In the genomic region with DNA sequence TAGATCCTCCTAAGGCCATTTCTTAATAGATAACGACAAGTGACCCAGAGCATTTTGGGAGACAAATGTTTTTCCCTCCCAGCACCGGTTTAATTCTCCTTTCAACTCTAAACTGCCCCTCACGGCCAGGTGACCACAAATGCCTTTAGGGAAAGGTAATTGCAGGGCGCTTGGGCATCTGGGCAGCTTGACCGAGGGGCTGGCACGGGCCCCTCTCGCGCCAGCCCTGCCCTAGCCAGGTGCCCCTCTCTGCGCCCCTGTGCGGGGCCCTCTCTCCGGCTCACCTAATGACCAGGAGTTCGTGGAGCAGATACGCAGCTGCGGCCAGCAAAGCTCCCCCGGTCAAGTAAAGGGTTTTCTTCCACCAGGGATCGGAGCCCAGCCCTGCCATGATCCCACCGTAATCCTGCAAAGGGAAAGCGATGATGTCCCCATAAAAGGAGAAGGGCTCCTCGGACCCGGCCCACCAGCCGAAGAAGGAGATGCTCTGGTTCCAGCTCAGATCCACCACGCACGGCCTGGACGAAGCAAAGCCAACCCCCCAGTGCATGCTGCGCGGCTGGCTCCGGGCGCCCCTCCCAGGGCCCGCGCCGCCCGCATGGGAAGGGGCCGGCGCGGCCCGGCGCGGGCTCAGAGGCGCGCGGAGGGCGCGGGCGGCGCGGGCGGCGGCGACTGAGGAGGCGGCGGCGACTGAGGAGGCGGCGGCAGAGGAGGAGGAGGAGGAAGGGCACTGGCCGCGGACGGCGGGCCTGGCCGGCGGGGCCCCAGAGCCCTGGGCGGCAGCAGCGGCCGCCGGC, we compare ENCODE assay signal across 8 cellular contexts. TPM values are rescaled to one million over a fixed set of nuclear protein-coding genes. Genes with fewer than 3 reads are reported as not detected.
DNase-seq lines count a peak whose midpoint lies in the region; ATAC-seq, FAIRE-seq and TF ChIP-seq lines count a peak whose summit lies in the region.

No MANE protein-coding gene starts in this region.

- no peak overlapping the region for H3K27ac Mint-ChIP-seq in HFFc6

- no peak for FAIRE-seq in GM12892 (lab: Jason Lieb, UNC)

- peak; percentile 50 for ATAC-seq in foreskin keratinocyte

- H3K4me3 ChIP-seq in SK-N-MC: peak overlapping the region; percentile 87
- peak overlapping the region; percentile 61 for H3K4me3 ChIP-seq in rectal smooth muscle tissue (ENCODE audit: low read length)

- TF ChIP-seq POLR2A in GM12892 (IDR thresholded peaks at IDR 0.05; ENCODE audit: low read depth, low read length): no peak

- no peaks in the 10 kb centered on the region for H3K9me3 ChIP-seq in SK-N-MC (ENCODE audit: low read depth, low read length)

- H3K4me3 Mint-ChIP-seq in HFFc6: peak overlapping the region; percentile 83

- peaks cover 4% of the 10 kb centered on the region; the same call in 1 of the 2 replicates for H3K27me3 Mint-ChIP-seq in HFFc6 (ENCODE audit: insufficient read depth)

- H3K36me3 ChIP-seq in SK-N-MC (ENCODE audit: insufficient read depth, low read length) (no peaks in the 10 kb centered on the region), rectal smooth muscle tissue (ENCODE audit: control insufficient read depth, insufficient read depth, low read length) (no peaks in the 10 kb centered on the region)

- H3K36me3 Mint-ChIP-seq in HFFc6 (ENCODE audit: low read depth): no peaks in the 10 kb centered on the region

- H3K27me3 ChIP-seq in foreskin keratinocyte: peaks cover 7% of the 10 kb centered on the region
- no peaks in the 10 kb centered on the region for H3K27me3 ChIP-seq in rectal smooth muscle tissue (ENCODE audit: control insufficient read depth, insufficient read depth, low read length)

- DNase-seq in GM13976 (ENCODE audit: low spot score): peak; percentile 33
- no peak for DNase-seq in HFFc6
- DNase-seq in SK-N-MC (ENCODE audit: low read depth, low spot score): no peak
- DNase-seq in foreskin keratinocyte: no peak
- no peak for DNase-seq in SKM-1 (lab: John Stamatoyannopoulos, UW; ENCODE audit: unreplicated experiment)
- no peak for DNase-seq in NCI-H226
- no peak for DNase-seq in GM12892 (ENCODE audit: insufficient read length)

- in situ Hi-C loops in GM13976 (cut with MboI; ENCODE audit: low sequenced_read_pairs, unreplicated experiment): loop anchor here (25.0 kb wide), 1 partner anchor 388 kb away; no protein-coding TSS in a partner anchor

- H3K4me1 Mint-ChIP-seq in HFFc6 (ENCODE audit: low read depth): peaks cover 15% of the 10 kb centered on the region

- no peak for TF ChIP-seq CTCF in GM13976 (IDR thresholded peaks at IDR 0.05; ENCODE audit: borderline replicate concordance, control extremely low read depth, extremely low read depth, insufficient read depth, missing control alignments)
- TF ChIP-seq CTCF in HFFc6 (IDR thresholded peaks at IDR 0.05): no peak
- no peak for TF ChIP-seq CTCF in foreskin keratinocyte (conservative IDR thresholded peaks at IDR 0.05)

- peaks cover 7% of the 10 kb centered on the region for H3K4me1 ChIP-seq in foreskin keratinocyte
- no peaks in the 10 kb centered on the region for H3K4me1 ChIP-seq in rectal smooth muscle tissue (ENCODE audit: control insufficient read depth, insufficient read depth, low read length)

- H3K9ac ChIP-seq in SK-N-MC (ENCODE audit: insufficient read length) (peak overlapping the region; percentile 77), rectal smooth muscle tissue (ENCODE audit: low read length) (peak overlapping the region; percentile 27)

- H3K9me3 Mint-ChIP-seq in HFFc6: no peaks in the 10 kb centered on the region

- no peak overlapping the region for H3K27ac ChIP-seq in SK-N-MC
- no peak overlapping the region for H3K27ac ChIP-seq in foreskin keratinocyte
- H3K27ac ChIP-seq in rectal smooth muscle tissue (ENCODE audit: low read depth, low read length): peak overlapping the region; percentile 88

RNA-seq across cellular contexts. Expression of a gene that starts 0.5 kb away (rescaled TPM):
- total RNA-seq in HFFc6 (2021; fragmentation: NEBNext Ultra II Directional; extraction: Animal tissue kit (Norgen Biotek cat#: 25700)): 1 to 10 TPM; 1.6 to 3.0 (median 1.9) TPM
- 11.7 and 14.2 TPM in 2 replicates for total RNA-seq in foreskin keratinocyte
- 12.6 and 12.8 TPM in 2 replicates for polyA plus RNA-seq in foreskin keratinocyte
- not detected for polyA plus RNA-seq in GM12892 (2012; ENCODE audit: missing spikeins)

RNA-seq across cellular contexts. Expression of a gene that starts 45.0 kb away (rescaled TPM):
- total RNA-seq in HFFc6 (2021; fragmentation: NEBNext Ultra II Directional; extraction: Animal tissue kit (Norgen Biotek cat#: 25700)): 10 to 100 TPM in 4 of 6 experiments, 1 to 10 TPM in 2; 7.3 to 12.8 (median 10.9) TPM
- 16.6 and 17.7 TPM in 2 replicates for total RNA-seq in foreskin keratinocyte
- 20.1 and 25.0 TPM in 2 replicates for polyA plus RNA-seq in foreskin keratinocyte
- 17.9 TPM for polyA plus RNA-seq in GM12892 (2012; ENCODE audit: missing spikeins)
